ENCODE assay signal across 28 cellular contexts in genomic region chr15:39542385-39543065, GRCh38. TPM values are rescaled to one million over a fixed set of nuclear protein-coding genes. Genes with fewer than 3 reads are reported as not detected.
"Had no signal": no experiment of that assay in that cellular context is flagged by ENCODE, and none has a peak within 500 bp of the region (broad histone marks: within the 10 kb centered on the region; RNA-seq: fewer than 3 reads in every experiment).

No MANE protein-coding gene starts in this region.

- H3K27me3 Mint-ChIP-seq: progenitor cell of endocrine pancreas had no signal

- H3K4me3 Mint-ChIP-seq: immature natural killer cell; mesothelial cell of epicardium; naive thymus-derived CD4-positive, alpha-beta T cell; natural killer cell treated with Interleukin-12 subunit alpha and Interleukin-12 subunit beta and Interleukin-15 and Interleukin-18, amount 100 ng/mL, for 72 hours; stimulated activated effector memory CD8-positive, alpha-beta T cell treated with anti-CD3 and anti-CD28 coated beads, Interleukin-12 subunit alpha, Interleukin-12 subunit beta, amount 100 ng/mL, for 72 hours; stimulated activated naive CD8-positive, alpha-beta T cell treated with anti-CD3 and anti-CD28 coated beads, Interleukin-15, Interleukin-2, amounts not matched to agents 100 ng/mL and 50 ng/mL, for 24 hours had no signal

- H3K36me3 ChIP-seq: heart left ventricle, left lung, ovary, sigmoid colon, suprapubic skin, thoracic aorta, tibial artery, upper lobe of right lung had no signal

- ATAC-seq: heart left ventricle; left colon; left lung; naive thymus-derived CD4-positive, alpha-beta T cell; natural killer cell treated with Interleukin-12 subunit alpha and Interleukin-12 subunit beta and Interleukin-15 and Interleukin-18, amount 100 ng/mL, for 72 hours; right cardiac atrium; stimulated activated effector memory CD8-positive, alpha-beta T cell treated with anti-CD3 and anti-CD28 coated beads, Interleukin-12 subunit alpha, Interleukin-12 subunit beta, amount 100 ng/mL, for 72 hours; upper lobe of right lung had no signal

- H3K4me1 ChIP-seq: left lung, upper lobe of right lung had no signal

- H3K4me3 ChIP-seq: heart left ventricle, left lung, lung, ovary, sigmoid colon, smooth muscle cell, suprapubic skin, thoracic aorta, tibial artery, upper lobe of right lung had no signal

- H3K9me3 ChIP-seq: ovary, tibial artery, upper lobe of right lung had no signal

- H3K36me3 Mint-ChIP-seq: naive thymus-derived CD4-positive, alpha-beta T cell; stimulated activated effector memory CD8-positive, alpha-beta T cell treated with anti-CD3 and anti-CD28 coated beads, Interleukin-12 subunit alpha, Interleukin-12 subunit beta, amount 100 ng/mL, for 72 hours had no signal

- H3K4me2 ChIP-seq: smooth muscle cell had no signal

- H3K27ac Mint-ChIP-seq: immature natural killer cell; mesothelial cell of epicardium; naive thymus-derived CD4-positive, alpha-beta T cell; natural killer cell treated with Interleukin-12 subunit alpha and Interleukin-12 subunit beta and Interleukin-15 and Interleukin-18, amount 100 ng/mL, for 72 hours; progenitor cell of endocrine pancreas; stimulated activated effector memory CD8-positive, alpha-beta T cell treated with anti-CD3 and anti-CD28 coated beads, Interleukin-12 subunit alpha, Interleukin-12 subunit beta, amount 100 ng/mL, for 72 hours; stimulated activated naive CD8-positive, alpha-beta T cell treated with anti-CD3 and anti-CD28 coated beads, Interleukin-15, Interleukin-2, amounts not matched to agents 100 ng/mL and 50 ng/mL, for 24 hours had no signal

- H3K4me1 Mint-ChIP-seq: mesothelial cell of epicardium; stimulated activated effector memory CD8-positive, alpha-beta T cell treated with anti-CD3 and anti-CD28 coated beads, Interleukin-12 subunit alpha, Interleukin-12 subunit beta, amount 100 ng/mL, for 72 hours had no signal

- H3K27ac ChIP-seq: heart left ventricle, left lung, ovary, sigmoid colon, suprapubic skin, thoracic aorta, tibial artery, upper lobe of right lung had no signal

- H3K27me3 ChIP-seq: heart left ventricle, left lung, ovary, sigmoid colon, suprapubic skin, tibial artery, upper lobe of right lung had no signal

- FAIRE-seq: islet of Langerhans, kidney, urothelium cell line had no signal

- H3K9me3 Mint-ChIP-seq: natural killer cell treated with Interleukin-12 subunit alpha and Interleukin-12 subunit beta and Interleukin-15 and Interleukin-18, amount 100 ng/mL, for 72 hours had no signal

- DNase-seq: heart left ventricle; hypothalamus; immature natural killer cell; kidney; left colon; left lung; mesendoderm; naive thymus-derived CD4-positive, alpha-beta T cell; ovary; right cardiac atrium; sigmoid colon; stimulated activated CD4-positive, alpha-beta T cell treated with anti-CD3 and anti-CD28 coated beads, Interleukin-2, amount 100 ng/mL, for 24 hours; stimulated activated CD4-positive, alpha-beta T cell treated with anti-CD3 and anti-CD28 coated beads, Interleukin-4, amount 100 ng/mL, for 1 hour; stimulated activated naive CD4-positive, alpha-beta T cell; tibial artery; trophoblast cell; upper lobe of right lung had no signal

RNA-seq across cellular contexts. Expression of gene THBS1, which starts 38.4 kb away (rescaled TPM):
- polyA plus RNA-seq: naive thymus-derived CD4-positive, alpha-beta T cell had no signal
